In genomic region chr7:95435422-95435780, GRCh38 we compare ENCODE assay signal across 8 cellular contexts. TPM values are rescaled to one million over a fixed set of nuclear protein-coding genes. Genes with fewer than 3 reads are reported as not detected.
DNase-seq lines count a peak whose midpoint lies in the region; ATAC-seq and TF ChIP-seq lines count a peak whose summit lies in the region.

No MANE protein-coding gene starts in this region.

- peak overlapping the region; percentile 80 for H2AFZ ChIP-seq in hepatocyte

- 68% methylated on average over 9 of the region's 9 CpGs for WGBS in hepatocyte (ENCODE audit: low lambda C conversion rate, missing lambda C conversion rate)
- 51 to 60% (median 57%) methylated on average over 9 of the region's 9 CpGs for WGBS in spleen, 5 donors

- intact Hi-C loops in spleen (cut with DNase I; ENCODE audit: low total_unique reads) = no loop called here

- H3K27me3 ChIP-seq in H7 (ENCODE audit: control insufficient read depth, insufficient read depth, low read length) (no peaks in the 10 kb centered on the region), hepatocyte (no peaks in the 10 kb centered on the region), spleen (replicated peaks in 1 of 7) (no peaks in the 10 kb centered on the region)

- POLR2A ChIA-PET in activated CD8-positive, alpha-beta T cell treated with anti-CD3 and anti-CD28 coated beads, Interleukin-2, amount 10 ng/mL, durations not matched to agents 7 days and 5 days (lab: Charles Lee) = no interaction called here

- peak overlapping the region; percentile 76 for H3K4me2 ChIP-seq in hepatocyte

- H3K4me3 Mint-ChIP-seq in activated CD8-positive, alpha-beta T cell treated with anti-CD3 and anti-CD28 coated beads, Interleukin-2, amount 10 ng/mL, durations not matched to agents 7 days and 5 days = peak overlapping the region; percentile 70

- H4K20me1 ChIP-seq in hepatocyte (ENCODE audit: insufficient read depth, poor library complexity, severe bottlenecking) = no peaks in the 10 kb centered on the region

- H3K27me3 Mint-ChIP-seq in activated CD8-positive, alpha-beta T cell treated with anti-CD3 and anti-CD28 coated beads, Interleukin-2, amount 10 ng/mL, durations not matched to agents 7 days and 5 days (ENCODE audit: low read depth) = peaks cover 2% of the 10 kb centered on the region

- H3K36me3 ChIP-seq in H7 (replicated peaks; ENCODE audit: control insufficient read depth, insufficient read depth, low read length) = no peaks in the 10 kb centered on the region
- no peaks in the 10 kb centered on the region for H3K36me3 ChIP-seq in hepatocyte (replicated peaks; ENCODE audit: insufficient read depth, low read depth)
- H3K36me3 ChIP-seq in spleen = no peaks in the 10 kb centered on the region

- no peak for TF ChIP-seq POLR2A in spleen (IDR thresholded peaks at IDR 0.05)

- TF ChIP-seq CTCF in hepatocyte (IDR thresholded peaks at IDR 0.05; ENCODE audit: poor library complexity) = no peak
- no peak for TF ChIP-seq CTCF in spleen (IDR thresholded peaks at IDR 0.05 in 8 of 11, conservative IDR thresholded peaks at IDR 0.05 in 3 of 11)

- H3K4me3 ChIP-seq in H7 (ENCODE audit: insufficient read depth, low read depth, low read length) (peak overlapping the region; percentile 75), hepatocyte (peak overlapping the region; percentile 43), spleen (peak overlapping the region; percentile 50 to 81 (median 64))

- no peaks in the 10 kb centered on the region for H3K9me3 ChIP-seq in hepatocyte (ENCODE audit: low read depth)
- no peaks in the 10 kb centered on the region for H3K9me3 ChIP-seq in spleen

- peaks cover 12% of the 10 kb centered on the region for H3K4me1 Mint-ChIP-seq in activated CD8-positive, alpha-beta T cell treated with anti-CD3 and anti-CD28 coated beads, Interleukin-2, amount 10 ng/mL, durations not matched to agents 7 days and 5 days (ENCODE audit: low read depth)

- peak overlapping the region; percentile 97 for H3K27ac ChIP-seq in hepatocyte
- peak overlapping the region; percentile 73 to 92 (median 87) for H3K27ac ChIP-seq in spleen

- no peaks in the 10 kb centered on the region for H3K9me2 ChIP-seq in hepatocyte (replicated peaks; ENCODE audit: insufficient read depth)

- DNase-seq in H7 (no peak), hepatocyte (ENCODE audit: low spot score) (no peak), spleen (peak; percentile 76), DMS 273 (lab: John Stamatoyannopoulos, UW; ENCODE audit: unreplicated experiment) (no peak), GOT3 (lab: John Stamatoyannopoulos, UW) (no peak), mesenteric fat pad (ENCODE audit: low spot score) (no peak)
- DNase-seq in activated CD8-positive, alpha-beta T cell treated with anti-CD3 and anti-CD28 coated beads, Interleukin-2, amount 10 ng/mL, durations not matched to agents 7 days and 5 days = no peak

- peak overlapping the region; percentile 71 for H3K27ac Mint-ChIP-seq in activated CD8-positive, alpha-beta T cell treated with anti-CD3 and anti-CD28 coated beads, Interleukin-2, amount 10 ng/mL, durations not matched to agents 7 days and 5 days

- H3K4me1 ChIP-seq in hepatocyte (ENCODE audit: insufficient read depth) (peaks cover 36% of the 10 kb centered on the region), spleen (peaks cover 0 to 29% (median 18%) of the 10 kb centered on the region in 6 donors)

- H3K79me2 ChIP-seq in hepatocyte = peaks cover 33% of the 10 kb centered on the region

- no peaks in the 10 kb centered on the region for H3K9me3 Mint-ChIP-seq in activated CD8-positive, alpha-beta T cell treated with anti-CD3 and anti-CD28 coated beads, Interleukin-2, amount 10 ng/mL, durations not matched to agents 7 days and 5 days (ENCODE audit: insufficient read depth)

- ATAC-seq in activated CD8-positive, alpha-beta T cell treated with anti-CD3 and anti-CD28 coated beads, Interleukin-2, amount 10 ng/mL, durations not matched to agents 7 days and 5 days = no peak
- no peak for ATAC-seq in GM21381 (IDR thresholded peaks at IDR 0.05; ENCODE audit: unreplicated experiment)

- no peaks in the 10 kb centered on the region for H3K36me3 Mint-ChIP-seq in activated CD8-positive, alpha-beta T cell treated with anti-CD3 and anti-CD28 coated beads, Interleukin-2, amount 10 ng/mL, durations not matched to agents 7 days and 5 days (ENCODE audit: low read depth)

- CTCF ChIA-PET in activated CD8-positive, alpha-beta T cell treated with anti-CD3 and anti-CD28 coated beads, Interleukin-2, amount 10 ng/mL, durations not matched to agents 7 days and 5 days (lab: Charles Lee) = interaction anchor here (0.7 to 1.8 kb wide), 3 partner anchors 9 to 41 kb away, joined by 3 to 8 read pairs (median 3); no protein-coding TSS in a partner anchor

RNA-seq across cellular contexts. Expression of gene PON2, which starts 0.6 kb away (rescaled TPM):
- total RNA-seq in H7 (2014; rRNA removed; shearing (Covaris generic)) = 34.3 and 35.8 TPM in 2 replicates
- total RNA-seq in activated CD8-positive, alpha-beta T cell treated with anti-CD3 and anti-CD28 coated beads, Interleukin-2, amount 10 ng/mL, durations not matched to agents 7 days and 5 days = 1 to 10 TPM; 2.9 to 4.7 TPM
- total RNA-seq in hepatocyte = 292 and 337 TPM in 2 replicates
- 244 and 273 TPM in 2 replicates for polyA plus RNA-seq in hepatocyte
- total RNA-seq in spleen = 10 to 100 TPM; 16.0 to 56.8 (median 33.5) TPM
- polyA plus RNA-seq in spleen = 10 to 100 TPM in 2 of 3 donors, 1 to 10 TPM in 1; 7.6 to 17.6 (median 14.2) TPM
- 54.7 TPM for total RNA-seq in mesenteric fat pad

RNA-seq across cellular contexts. Expression of gene PON3, which starts 39.2 kb away (rescaled TPM):
- total RNA-seq in H7 (2014; rRNA removed; shearing (Covaris generic)) = not detected in 2 replicates
- total RNA-seq in activated CD8-positive, alpha-beta T cell treated with anti-CD3 and anti-CD28 coated beads, Interleukin-2, amount 10 ng/mL, durations not matched to agents 7 days and 5 days = not detected
- total RNA-seq in hepatocyte (not detected in 2 replicates), spleen (1 to 10 TPM in 3 of 7 donors, under 1 TPM in 2, not detected in 2; 0.60 to 2.1 (median 1.5) TPM), mesenteric fat pad (2.7 TPM)
- polyA plus RNA-seq in hepatocyte (0.45 and 0.89 TPM in 2 replicates), spleen (under 1 TPM; 0.20 to 0.61 (median 0.42) TPM)

RNA-seq across cellular contexts. Expression of gene ASB4, which starts 50.3 kb away (rescaled TPM):
- total RNA-seq in H7 (2014; rRNA removed; shearing (Covaris generic)) = not detected in 2 replicates
- total RNA-seq in activated CD8-positive, alpha-beta T cell treated with anti-CD3 and anti-CD28 coated beads, Interleukin-2, amount 10 ng/mL, durations not matched to agents 7 days and 5 days = not detected
- total RNA-seq in hepatocyte (0.03 and 0.08 TPM in 2 replicates), spleen (not detected), mesenteric fat pad (0.29 TPM)
- polyA plus RNA-seq in hepatocyte (0.35 TPM in 1 of 2 replicates, not detected in the other), spleen (under 1 TPM in 1 of 3 donors, not detected in 2; 0.03 TPM)
